In the genomic region with DNA sequence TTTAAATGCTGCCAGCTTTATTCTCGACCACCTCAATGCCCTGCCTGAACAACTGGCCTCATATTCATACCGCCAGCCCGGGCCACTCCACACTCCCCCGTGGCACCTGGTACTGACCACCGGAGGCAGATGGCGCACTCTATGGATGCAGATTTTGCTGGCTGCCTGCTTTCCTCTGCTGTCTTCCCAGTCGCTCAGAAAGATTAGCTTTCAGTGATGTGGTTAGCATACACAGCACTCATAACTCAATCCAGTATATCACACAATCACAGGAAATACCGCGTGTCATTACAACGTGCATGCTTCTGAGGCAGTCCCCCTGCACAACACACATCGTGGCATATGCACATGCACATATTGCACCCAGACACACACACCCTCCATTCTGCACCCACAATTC, we compare ENCODE assay signal across 12 cellular contexts.
DNase-seq lines count a peak whose midpoint lies in the region; ATAC-seq, FAIRE-seq and TF ChIP-seq lines count a peak whose summit lies in the region.
"Had no signal": no experiment of that assay in that cellular context is flagged by ENCODE, and none has a peak within 500 bp of the region (broad histone marks: within the 10 kb centered on the region; RNA-seq: fewer than 3 reads in every experiment).

No MANE protein-coding gene starts in this region.

- no peak overlapping the region for H3K4ac ChIP-seq in H1 (replicated peaks; ENCODE audit: insufficient read length, low read depth, low read length)

- no peaks in the 10 kb centered on the region for H4K20me1 ChIP-seq in H1 (replicated peaks in 1 of 2; ENCODE audit: control insufficient read depth in 1 of 2, insufficient read depth in 2 of 2, low read length in 2 of 2)

- H3K9me3 ChIP-seq in H1 (ENCODE audit: insufficient read depth in 2 of 2, low read depth in 1 of 2, low read length in 1 of 2) = no peaks in the 10 kb centered on the region
- no peaks in the 10 kb centered on the region for H3K9me3 ChIP-seq in colonic mucosa
- no peaks in the 10 kb centered on the region for H3K9me3 ChIP-seq in T-helper 17 cell (ENCODE audit: control insufficient read depth, low read length, poor library complexity, severe bottlenecking)
- H3K9me3 ChIP-seq: stomach had no signal

- H3K9ac ChIP-seq in H1 (replicated peaks in 1 of 4; ENCODE audit: extremely low read depth in 1 of 4, low read depth in 3 of 4, low read length in 3 of 4) (no peak overlapping the region), colonic mucosa (ENCODE audit: low read depth in 2 of 2, low read length in 2 of 2) (no peak overlapping the region)

- TF ChIP-seq RAD21 in H1 (IDR thresholded peaks at IDR 0.05 in 1 of 2, conservative IDR thresholded peaks at IDR 0.05 in 1 of 2; ENCODE audit: low read depth in 2 of 2, low read length in 2 of 2) = 0 out of 4 replicates have a peak, but pooled peaks of 1 of the 2 experiments have one; percentile 7

- intact Hi-C loops in colonic mucosa (cut with DNase I) = no loop called here

- CTCF ChIA-PET in activated CD8-positive, alpha-beta memory T cell treated with anti-CD3 and anti-CD28 coated beads, Interleukin-2, amount 10 ng/mL, durations not matched to agents 7 days and 5 days (lab: Charles Lee) = interaction anchor here (0.6 kb wide), 1 partner anchor 47 kb away, joined by 3 read pairs; no protein-coding TSS in a partner anchor
- CTCF ChIA-PET in H1 (lab: Charles Lee; ENCODE audit: partially characterized antibody) = interaction anchor here (0.6 to 1.2 kb wide), 3 partner anchors 9 to 24 kb away, joined by 3 to 4 read pairs (median 3); no protein-coding TSS in a partner anchor

- no peak overlapping the region for H3K4me3 Mint-ChIP-seq in activated CD8-positive, alpha-beta memory T cell treated with anti-CD3 and anti-CD28 coated beads, Interleukin-2, amount 10 ng/mL, durations not matched to agents 7 days and 5 days
- H3K4me3 Mint-ChIP-seq in T-helper 17 cell = no peak overlapping the region

- peak; percentile 55 for ATAC-seq in activated CD8-positive, alpha-beta memory T cell treated with anti-CD3 and anti-CD28 coated beads, Interleukin-2, amount 10 ng/mL, durations not matched to agents 7 days and 5 days
- ATAC-seq in HG03342 (IDR thresholded peaks at IDR 0.05; ENCODE audit: unreplicated experiment) (no peak), T-helper 17 cell (no peak)

- H4K5ac ChIP-seq in H1 (ENCODE audit: insufficient read length, low read depth, low read length) = no peak overlapping the region

- H3K27ac ChIP-seq in H1 (ENCODE audit: low read depth, low read length) (no peak overlapping the region), colonic mucosa (no peak overlapping the region)
- H3K27ac ChIP-seq: PC-9, stomach had no signal

- H3K27ac Mint-ChIP-seq in activated CD8-positive, alpha-beta memory T cell treated with anti-CD3 and anti-CD28 coated beads, Interleukin-2, amount 10 ng/mL, durations not matched to agents 7 days and 5 days = no peak overlapping the region
- H3K27ac Mint-ChIP-seq in T-helper 17 cell = no peak overlapping the region

- H4K8ac ChIP-seq in H1 (ENCODE audit: extremely low read depth, insufficient read depth, low read length) = no peak overlapping the region

- no peak overlapping the region for H3K14ac ChIP-seq in H1 (ENCODE audit: insufficient read length)

- no peaks in the 10 kb centered on the region for H3K23me2 ChIP-seq in H1 (ENCODE audit: low read depth, low read length)

- no peak for TF ChIP-seq EP300 in H1 (IDR thresholded peaks at IDR 0.05; ENCODE audit: borderline replicate concordance in 1 of 2, low read depth in 2 of 2, low read length in 2 of 2)

- H3K36me3 Mint-ChIP-seq in activated CD8-positive, alpha-beta memory T cell treated with anti-CD3 and anti-CD28 coated beads, Interleukin-2, amount 10 ng/mL, durations not matched to agents 7 days and 5 days = no peaks in the 10 kb centered on the region
- no peaks in the 10 kb centered on the region for H3K36me3 Mint-ChIP-seq in T-helper 17 cell (ENCODE audit: low read depth)

- no peak overlapping the region for H2BK5ac ChIP-seq in H1 (ENCODE audit: low read depth, low read length)

- no peak for TF ChIP-seq POLR2A in H1 (IDR thresholded peaks at IDR 0.05; ENCODE audit: control extremely low read depth in 1 of 2, low read depth in 2 of 2, low read length in 2 of 2)

- no peak for DNase-seq in activated CD8-positive, alpha-beta memory T cell treated with anti-CD3 and anti-CD28 coated beads, Interleukin-2, amount 10 ng/mL, durations not matched to agents 7 days and 5 days
- no peak for DNase-seq in activated CD8-positive, alpha-beta memory T cell treated with anti-CD3 and anti-CD28 coated beads, Interleukin-2, amount 50 U/mL, for 4 hours
- peak; percentile 55 to 86 for DNase-seq in NCI-H524 (lab: John Stamatoyannopoulos, UW)
- DNase-seq in H1 (ENCODE audit: low read depth in 1 of 2, low spot score in 2 of 2) = no peak
- DNase-seq in retinal pigment epithelial cell (ENCODE audit: low read depth) = no peak
- DNase-seq in colonic mucosa = no peak
- no peak for DNase-seq in T-helper 17 cell
- DNase-seq: activated CD4-positive, CD25-positive, alpha-beta regulatory T cell; MM.1S; PC-9; stomach had no signal

- no peaks in the 10 kb centered on the region for H3K79me2 ChIP-seq in H1 (ENCODE audit: control insufficient read depth in 1 of 2, insufficient read depth in 2 of 2, low read length in 2 of 2)

- POLR2A ChIA-PET in H1 (lab: Charles Lee; ENCODE audit: partially characterized antibody) = interaction anchor here (0.8 to 0.9 kb wide), 2 partner anchors 18 kb away, joined by 3 to 4 read pairs; no protein-coding TSS in a partner anchor

- H3K36me3 ChIP-seq in H1 (ENCODE audit: control insufficient read depth in 2 of 4, insufficient read depth in 4 of 4, low read length in 3 of 4) (no peaks in the 10 kb centered on the region), colonic mucosa (no peaks in the 10 kb centered on the region)
- H3K36me3 ChIP-seq: stomach had no signal

- H2BK120ac ChIP-seq in H1 (replicated peaks; ENCODE audit: low read depth, low read length) = no peak overlapping the region

- no peak overlapping the region for H3K4me2 ChIP-seq in H1 (ENCODE audit: insufficient read depth in 1 of 2, low read depth in 2 of 2, low read length in 2 of 2)
- H3K4me2 ChIP-seq: PC-9 had no signal

- WGBS in H1 (ENCODE audit: extremely low coverage in 1 of 2, insufficient coverage in 1 of 2, insufficient read length in 1 of 2, insufficient replicate concordance in 2 of 2, low coverage in 1 of 2, low lambda C conversion rate in 2 of 2, missing lambda C conversion rate in 1 of 2), 2 experiments = 91% methylated on average over 11 of the region's 11 CpGs; no CpG with 5 or more reads in 1 of the 2 experiments

- no peak overlapping the region for H2BK20ac ChIP-seq in H1 (ENCODE audit: low read length)

- peaks cover 0 to 8% (median 3%) of the 10 kb centered on the region in 4 experiments; a peak in 3 of 7 replicates for H3K4me1 ChIP-seq in H1 (replicated peaks in 1 of 4; ENCODE audit: control insufficient read depth in 3 of 4, insufficient read depth in 4 of 4, low read length in 3 of 4)
- H3K4me1 ChIP-seq in colonic mucosa = no peaks in the 10 kb centered on the region

- H4K91ac ChIP-seq in H1 (replicated peaks; ENCODE audit: insufficient read length, low read length) = no peak overlapping the region

- no peak overlapping the region for H2AFZ ChIP-seq in H1 (ENCODE audit: low read length)
- H2AFZ ChIP-seq: PC-9 had no signal

- H2BK15ac ChIP-seq in H1 (ENCODE audit: low read length) = no peak overlapping the region

- H3K79me1 ChIP-seq in H1 (ENCODE audit: low read depth, low read length) = no peaks in the 10 kb centered on the region

- peaks cover 9% of the 10 kb centered on the region for H3K27me3 Mint-ChIP-seq in activated CD8-positive, alpha-beta memory T cell treated with anti-CD3 and anti-CD28 coated beads, Interleukin-2, amount 10 ng/mL, durations not matched to agents 7 days and 5 days
- no peaks in the 10 kb centered on the region for H3K27me3 Mint-ChIP-seq in T-helper 17 cell

- no peak overlapping the region for H3K4me3 ChIP-seq in H1 (ENCODE audit: extremely low read depth in 1 of 4, insufficient read depth in 2 of 4, low read depth in 3 of 4, low read length in 4 of 4)
- H3K4me3 ChIP-seq in retinal pigment epithelial cell (ENCODE audit: low read length) = no peak overlapping the region
- H3K4me3 ChIP-seq in colonic mucosa = no peak overlapping the region
- H3K4me3 ChIP-seq: PC-9, stomach had no signal

- H2AK5ac ChIP-seq in H1 (ENCODE audit: low read depth, low read length) = no peak overlapping the region

- no peaks in the 10 kb centered on the region for H3K9me3 Mint-ChIP-seq in activated CD8-positive, alpha-beta memory T cell treated with anti-CD3 and anti-CD28 coated beads, Interleukin-2, amount 10 ng/mL, durations not matched to agents 7 days and 5 days (ENCODE audit: low read depth)

- no peak overlapping the region for H3K23ac ChIP-seq in H1 (ENCODE audit: insufficient read length)

- peaks cover 21% of the 10 kb centered on the region for H3K4me1 Mint-ChIP-seq in activated CD8-positive, alpha-beta memory T cell treated with anti-CD3 and anti-CD28 coated beads, Interleukin-2, amount 10 ng/mL, durations not matched to agents 7 days and 5 days
- peaks cover 6% of the 10 kb centered on the region for H3K4me1 Mint-ChIP-seq in T-helper 17 cell

- H3K27me3 ChIP-seq in H1 (replicated peaks in 1 of 4; ENCODE audit: control insufficient read depth in 3 of 4, extremely low read depth in 1 of 4, insufficient read depth in 3 of 4, low read length in 3 of 4) (no peaks in the 10 kb centered on the region), colonic mucosa (no peaks in the 10 kb centered on the region)

- no peak overlapping the region for H3K56ac ChIP-seq in H1 (replicated peaks; ENCODE audit: insufficient read length, low read depth, low read length)

- no peak overlapping the region for H3K18ac ChIP-seq in H1 (ENCODE audit: extremely low read depth, low read length)

- peak in 2 of 3 experiments; percentile 27 to 32; a peak in 2 of 4 replicates for TF ChIP-seq CTCF in H1 (IDR thresholded peaks at IDR 0.05; ENCODE audit: control extremely low read depth in 1 of 3, insufficient read depth in 1 of 3, low read depth in 1 of 3, low read length in 3 of 3)
- peak; percentile 12 for TF ChIP-seq CTCF in retinal pigment epithelial cell (conservative IDR thresholded peaks at IDR 0.05; ENCODE audit: low read depth, low read length)
- no peak for TF ChIP-seq CTCF in colonic mucosa (IDR thresholded peaks at IDR 0.05)

- no peak overlapping the region for H2BK12ac ChIP-seq in H1 (ENCODE audit: low read depth, low read length)

- FAIRE-seq in H1 (lab: Jason Lieb, UNC) = no peak

TF ChIP-seq in H1, 55 proteins besides CTCF, POLR2A, EP300 and RAD21:
- no peak for TF ChIP-seq CTBP2 (IDR thresholded peaks at IDR 0.05; ENCODE audit: borderline replicate concordance, insufficient read depth, insufficient read length, low read length)
- TF ChIP-seq FOSL1 (IDR thresholded peaks at IDR 0.05; ENCODE audit: insufficient read depth, low read depth, low read length) = no peak
- TF ChIP-seq JUN (IDR thresholded peaks at IDR 0.05; ENCODE audit: low read depth, low read length) = no peak
- TF ChIP-seq BCL11A (IDR thresholded peaks at IDR 0.05; ENCODE audit: low read depth in 2 of 2, low read length in 2 of 2) = no peak
- TF ChIP-seq SAP30 (IDR thresholded peaks at IDR 0.05; ENCODE audit: insufficient read depth, insufficient replicate concordance, low read length) = no peak
- no peak for TF ChIP-seq KDM4A (IDR thresholded peaks at IDR 0.05; ENCODE audit: low read depth, low read length, severe bottlenecking)

Comparison
In these comparisons a context has a peak if more than half of its experiments do, and no peak if none do; other contexts are left out.
1. DNase-seq: peak in NCI-H524 (2 of 2); none in activated CD8-positive, alpha-beta memory T cell treated with anti-CD3 and anti-CD28 coated beads, Interleukin-2, amount 10 ng/mL, durations not matched to agents 7 days and 5 days (single experiment), activated CD8-positive, alpha-beta memory T cell treated with anti-CD3 and anti-CD28 coated beads, Interleukin-2, amount 50 U/mL, for 4 hours (single experiment), H1 (0 of 2), retinal pigment epithelial cell (single experiment), colonic mucosa (single experiment) and T-helper 17 cell (0 of 3).